34 cellular contexts compared by ENCODE assay signal in genomic region chr2:109367679-109368078, GRCh38.
"Had no signal": no experiment of that assay in that cellular context is flagged by ENCODE, and none has a peak within 500 bp of the region (broad histone marks: within the 10 kb centered on the region; RNA-seq: fewer than 3 reads in every experiment).

No MANE protein-coding gene starts in this region.

- H3K27me3 ChIP-seq: adrenal gland, body of pancreas, esophagus squamous epithelium, heart left ventricle had no signal

- H3K27me3 Mint-ChIP-seq: activated B cell treated with CpG ODN at 0.5 μM for 24 hours; activated naive CD4-positive, alpha-beta T cell treated with anti-CD3 and anti-CD28 coated beads, Interleukin-2, amount 50 U/mL, for 24 hours; activated naive CD8-positive, alpha-beta T cell treated with anti-CD3 and anti-CD28 coated beads for 36 hours; activated naive CD8-positive, alpha-beta T cell treated with anti-CD3 and anti-CD28 coated beads, Interleukin-2, amount 50 U/mL, for 24 hours had no signal

- H3K9me3 Mint-ChIP-seq: activated B cell treated with CpG ODN at 0.5 μM for 24 hours; activated CD4-positive, alpha-beta memory T cell treated with anti-CD3 and anti-CD28 coated beads for 36 hours; activated naive CD4-positive, alpha-beta T cell treated with anti-CD3 and anti-CD28 coated beads for 36 hours; activated naive CD4-positive, alpha-beta T cell treated with anti-CD3 and anti-CD28 coated beads, Interleukin-2, amount 50 U/mL, for 24 hours; activated naive CD8-positive, alpha-beta T cell treated with anti-CD3 and anti-CD28 coated beads for 36 hours; activated naive CD8-positive, alpha-beta T cell treated with anti-CD3 and anti-CD28 coated beads, Interleukin-2, amount 50 U/mL, for 24 hours; activated T-helper 1 cell treated with anti-CD3 and anti-CD28 coated beads, Interleukin-12 subunit alpha, Interleukin-12 subunit beta, Interleukin-2, Interleukin-4 antibody, amounts not matched to agents 30 ng/mL and 10 ng/mL and 1 ng/mL, durations not matched to agents 14 hours and 24 hours and 36 hours; activated T-helper 2 cell treated with anti-CD3 and anti-CD28 coated beads, Interferon-gamma antibody, Interleukin-2, Interleukin-4, amounts not matched to agents 10 μg/mL and 5 μg/mL and 100 μg/mL, durations not matched to agents 14 hours and 24 hours and 36 hours; T-helper 2 cell treated with Interferon-gamma antibody and Interleukin-4, amounts not matched to agents 5 μg/mL and 100 μg/mL, for 36 hours had no signal

- ATAC-seq: activated CD4-positive, CD25-positive, alpha-beta regulatory T cell treated with anti-CD3 and anti-CD28 coated beads, Interleukin-2, amount 50 U/mL, for 24 hours; activated CD8-positive, alpha-beta memory T cell treated with anti-CD3 and anti-CD28 coated beads, Interleukin-2, amount 10 ng/mL, durations not matched to agents 7 days and 5 days; activated CD8-positive, alpha-beta T cell treated with anti-CD3 and anti-CD28 coated beads, Interleukin-2, amount 10 ng/mL, durations not matched to agents 7 days and 5 days; activated naive CD8-positive, alpha-beta T cell treated with anti-CD3 and anti-CD28 coated beads, Interleukin-2, amount 50 U/mL, for 24 hours; body of pancreas; heart left ventricle; T-helper 17 cell had no signal

- H3K36me3 ChIP-seq: WERI-Rb-1 had no signal

- H3K27ac Mint-ChIP-seq: activated B cell treated with CpG ODN at 0.5 μM for 24 hours; activated CD4-positive, alpha-beta memory T cell treated with anti-CD3 and anti-CD28 coated beads for 36 hours; activated CD8-positive, alpha-beta memory T cell treated with anti-CD3 and anti-CD28 coated beads, Interleukin-2, amount 10 ng/mL, durations not matched to agents 7 days and 5 days; activated CD8-positive, alpha-beta T cell treated with anti-CD3 and anti-CD28 coated beads, Interleukin-2, amount 10 ng/mL, durations not matched to agents 7 days and 5 days; activated naive CD4-positive, alpha-beta T cell treated with anti-CD3 and anti-CD28 coated beads for 36 hours; activated naive CD4-positive, alpha-beta T cell treated with anti-CD3 and anti-CD28 coated beads, Interleukin-2, amount 50 U/mL, for 24 hours; activated naive CD8-positive, alpha-beta T cell treated with anti-CD3 and anti-CD28 coated beads for 36 hours; activated naive CD8-positive, alpha-beta T cell treated with anti-CD3 and anti-CD28 coated beads, Interleukin-2, amount 50 U/mL, for 24 hours; activated T-helper 1 cell treated with anti-CD3 and anti-CD28 coated beads, Interleukin-12 subunit alpha, Interleukin-12 subunit beta, Interleukin-2, Interleukin-4 antibody, amounts not matched to agents 30 ng/mL and 10 ng/mL and 1 ng/mL, durations not matched to agents 14 hours and 24 hours and 36 hours; activated T-helper 2 cell treated with anti-CD3 and anti-CD28 coated beads, Interferon-gamma antibody, Interleukin-2, Interleukin-4, amounts not matched to agents 10 μg/mL and 5 μg/mL and 100 μg/mL, durations not matched to agents 14 hours and 24 hours and 36 hours; T-helper 17 cell; T-helper 2 cell treated with Interferon-gamma antibody and Interleukin-4, amounts not matched to agents 5 μg/mL and 100 μg/mL, for 36 hours had no signal

- H3K4me1 Mint-ChIP-seq: activated B cell treated with CpG ODN at 0.5 μM for 24 hours; activated CD8-positive, alpha-beta memory T cell treated with anti-CD3 and anti-CD28 coated beads, Interleukin-2, amount 10 ng/mL, durations not matched to agents 7 days and 5 days; activated naive CD8-positive, alpha-beta T cell treated with anti-CD3 and anti-CD28 coated beads, Interleukin-2, amount 50 U/mL, for 24 hours; T-helper 17 cell had no signal

- H3K4me1 ChIP-seq: body of pancreas, esophagus squamous epithelium had no signal

- H3K27ac ChIP-seq: adrenal gland, body of pancreas, epithelial cell of prostate, esophagus squamous epithelium, heart left ventricle, WERI-Rb-1 had no signal

- H3K4me3 Mint-ChIP-seq: activated B cell treated with CpG ODN at 0.5 μM for 24 hours; activated CD4-positive, alpha-beta memory T cell treated with anti-CD3 and anti-CD28 coated beads for 36 hours; activated CD8-positive, alpha-beta memory T cell treated with anti-CD3 and anti-CD28 coated beads, Interleukin-2, amount 10 ng/mL, durations not matched to agents 7 days and 5 days; activated CD8-positive, alpha-beta T cell treated with anti-CD3 and anti-CD28 coated beads, Interleukin-2, amount 10 ng/mL, durations not matched to agents 7 days and 5 days; activated naive CD4-positive, alpha-beta T cell treated with anti-CD3 and anti-CD28 coated beads for 36 hours; activated naive CD4-positive, alpha-beta T cell treated with anti-CD3 and anti-CD28 coated beads, Interleukin-2, amount 50 U/mL, for 24 hours; activated naive CD8-positive, alpha-beta T cell treated with anti-CD3 and anti-CD28 coated beads for 36 hours; activated naive CD8-positive, alpha-beta T cell treated with anti-CD3 and anti-CD28 coated beads, Interleukin-2, amount 50 U/mL, for 24 hours; activated T-helper 1 cell treated with anti-CD3 and anti-CD28 coated beads, Interleukin-12 subunit alpha, Interleukin-12 subunit beta, Interleukin-2, Interleukin-4 antibody, amounts not matched to agents 30 ng/mL and 10 ng/mL and 1 ng/mL, durations not matched to agents 14 hours and 24 hours and 36 hours; T-helper 17 cell; T-helper 2 cell treated with Interferon-gamma antibody and Interleukin-4, amounts not matched to agents 5 μg/mL and 100 μg/mL, for 36 hours had no signal

- DNase-seq: activated B cell treated with CpG ODN at 0.5 μM for 24 hours; activated CD4-positive, alpha-beta memory T cell treated with anti-CD3 and anti-CD28 coated beads for 36 hours; activated CD4-positive, alpha-beta T cell treated with anti-CD3 and anti-CD28 coated beads for 48 hours; activated CD4-positive, alpha-beta T cell treated with anti-CD3 and anti-CD28 coated beads, Interleukin-2, amount 50 U/mL, for 1 hour; activated CD8-positive, alpha-beta memory T cell treated with anti-CD3 and anti-CD28 coated beads, Interleukin-2, amount 10 ng/mL, durations not matched to agents 7 days and 5 days; activated CD8-positive, alpha-beta memory T cell treated with anti-CD3 and anti-CD28 coated beads, Interleukin-2, amount 50 U/mL, for 4 hours; activated CD8-positive, alpha-beta T cell treated with anti-CD3 and anti-CD28 coated beads, Interleukin-2, amount 10 ng/mL, durations not matched to agents 7 days and 5 days; activated effector memory CD4-positive, alpha-beta T cell treated with anti-CD3 and anti-CD28 coated beads, Interleukin-2, amount 50 U/mL, for 16 hours; activated naive CD4-positive, alpha-beta T cell treated with anti-CD3 and anti-CD28 coated beads for 36 hours; activated naive CD8-positive, alpha-beta T cell treated with anti-CD3 and anti-CD28 coated beads for 36 hours; activated naive CD8-positive, alpha-beta T cell treated with anti-CD3 and anti-CD28 coated beads, Interleukin-2, amount 50 U/mL, for 24 hours; activated T-cell treated with anti-CD3 and anti-CD28 coated beads, Interleukin-2, amount 50 U/mL, for 1 hour; activated T-cell treated with anti-CD3 and anti-CD28 coated beads, Interleukin-2, amount 50 U/mL, for 48 hours; amygdala; aorta; body of pancreas; caudate nucleus; cortex of kidney; dermis blood vessel endothelial cell; effector CD8-positive, alpha-beta T cell; esophagus squamous epithelium; foreskin melanocyte; heart left ventricle; T-helper 1 cell; T-helper 17 cell; T1000; WERI-Rb-1 had no signal

- H3K9me3 ChIP-seq: adrenal gland, body of pancreas, esophagus squamous epithelium, heart left ventricle had no signal

- H3K4me3 ChIP-seq: adrenal gland, body of pancreas, esophagus squamous epithelium, heart left ventricle had no signal

- H3K36me3 Mint-ChIP-seq: activated CD4-positive, alpha-beta memory T cell treated with anti-CD3 and anti-CD28 coated beads for 36 hours; activated CD8-positive, alpha-beta memory T cell treated with anti-CD3 and anti-CD28 coated beads, Interleukin-2, amount 10 ng/mL, durations not matched to agents 7 days and 5 days; activated naive CD4-positive, alpha-beta T cell treated with anti-CD3 and anti-CD28 coated beads, Interleukin-2, amount 50 U/mL, for 24 hours had no signal
